In genomic region chr2:127584047-127584446, GRCh38 we compare ENCODE assay signal across 21 cellular contexts. TPM values are rescaled to one million over a fixed set of nuclear protein-coding genes. Genes with fewer than 3 reads are reported as not detected.
"Had no signal": no experiment of that assay in that cellular context is flagged by ENCODE, and none has a peak within 500 bp of the region (broad histone marks: within the 10 kb centered on the region; RNA-seq: fewer than 3 reads in every experiment).

No MANE protein-coding gene starts in this region.

- H3K36me3 ChIP-seq: brain microvascular endothelial cell, gastrocnemius medialis, left ventricle myocardium inferior, neural progenitor cell, ovary, sigmoid colon, thyroid gland had no signal

- H3K9me3 Mint-ChIP-seq: activated naive CD8-positive, alpha-beta T cell treated with anti-CD3 and anti-CD28 coated beads, Interleukin-2, amount 50 U/mL, for 24 hours; central memory CD8-positive, alpha-beta T cell; naive thymus-derived CD4-positive, alpha-beta T cell; neural progenitor cell; T-helper 2 cell treated with Interferon-gamma antibody and Interleukin-4, amounts not matched to agents 5 μg/mL and 100 μg/mL, for 36 hours; WTC11 had no signal

- H3K27ac Mint-ChIP-seq: activated CD8-positive, alpha-beta T cell treated with anti-CD3 and anti-CD28 coated beads, Interleukin-2, amount 10 ng/mL, durations not matched to agents 7 days and 5 days; activated naive CD8-positive, alpha-beta T cell treated with anti-CD3 and anti-CD28 coated beads, Interleukin-2, amount 50 U/mL, for 24 hours; T-helper 2 cell treated with Interferon-gamma antibody and Interleukin-4, amounts not matched to agents 5 μg/mL and 100 μg/mL, for 36 hours; WTC11 had no signal

- H3K27ac ChIP-seq: brain microvascular endothelial cell, gastrocnemius medialis, left ventricle myocardium inferior, neural progenitor cell, ovary, sigmoid colon, thyroid gland had no signal

- ATAC-seq: activated CD8-positive, alpha-beta T cell treated with anti-CD3 and anti-CD28 coated beads, Interleukin-2, amount 10 ng/mL, durations not matched to agents 7 days and 5 days; activated naive CD8-positive, alpha-beta T cell treated with anti-CD3 and anti-CD28 coated beads, Interleukin-2, amount 50 U/mL, for 24 hours; esophagus mucosa; gastrocnemius medialis; naive thymus-derived CD4-positive, alpha-beta T cell; WTC11 had no signal

- H3K4me3 Mint-ChIP-seq: activated CD8-positive, alpha-beta T cell treated with anti-CD3 and anti-CD28 coated beads, Interleukin-2, amount 10 ng/mL, durations not matched to agents 7 days and 5 days; activated naive CD8-positive, alpha-beta T cell treated with anti-CD3 and anti-CD28 coated beads, Interleukin-2, amount 50 U/mL, for 24 hours; central memory CD8-positive, alpha-beta T cell; naive thymus-derived CD4-positive, alpha-beta T cell; neural progenitor cell; T-helper 2 cell treated with Interferon-gamma antibody and Interleukin-4, amounts not matched to agents 5 μg/mL and 100 μg/mL, for 36 hours; WTC11 had no signal

- H3K4me1 Mint-ChIP-seq: activated naive CD8-positive, alpha-beta T cell treated with anti-CD3 and anti-CD28 coated beads, Interleukin-2, amount 50 U/mL, for 24 hours; central memory CD8-positive, alpha-beta T cell had no signal

- H3K9me3 ChIP-seq: gastrocnemius medialis, left ventricle myocardium inferior, ovary, sigmoid colon, SK-N-SH, thyroid gland had no signal

- H3K36me3 Mint-ChIP-seq: naive thymus-derived CD4-positive, alpha-beta T cell; neural progenitor cell; WTC11 had no signal

- H3K27me3 Mint-ChIP-seq: activated naive CD8-positive, alpha-beta T cell treated with anti-CD3 and anti-CD28 coated beads, Interleukin-2, amount 50 U/mL, for 24 hours had no signal

- DNase-seq: activated CD4-positive, alpha-beta T cell treated with anti-CD3 and anti-CD28 coated beads for 48 hours; activated CD8-positive, alpha-beta memory T cell treated with anti-CD3 and anti-CD28 coated beads, Interleukin-2, amount 50 U/mL, for 4 hours; activated CD8-positive, alpha-beta T cell treated with anti-CD3 and anti-CD28 coated beads, Interleukin-2, amount 10 ng/mL, durations not matched to agents 7 days and 5 days; activated naive CD8-positive, alpha-beta T cell treated with anti-CD3 and anti-CD28 coated beads, Interleukin-2, amount 50 U/mL, for 24 hours; anterior cingulate cortex; brain microvascular endothelial cell; cortex of kidney; effector CD4-positive, alpha-beta T cell; gastrocnemius medialis; left ventricle myocardium inferior; naive thymus-derived CD4-positive, alpha-beta T cell; sigmoid colon; SK-N-SH; stimulated activated naive CD4-positive, alpha-beta T cell; thyroid gland had no signal

RNA-seq across cellular contexts. Expression of gene MYO7B, which starts 48.6 kb away (rescaled TPM):
- total RNA-seq: WTC11 had no signal
